ENCODE assay signal across 21 cellular contexts in the genomic region with DNA sequence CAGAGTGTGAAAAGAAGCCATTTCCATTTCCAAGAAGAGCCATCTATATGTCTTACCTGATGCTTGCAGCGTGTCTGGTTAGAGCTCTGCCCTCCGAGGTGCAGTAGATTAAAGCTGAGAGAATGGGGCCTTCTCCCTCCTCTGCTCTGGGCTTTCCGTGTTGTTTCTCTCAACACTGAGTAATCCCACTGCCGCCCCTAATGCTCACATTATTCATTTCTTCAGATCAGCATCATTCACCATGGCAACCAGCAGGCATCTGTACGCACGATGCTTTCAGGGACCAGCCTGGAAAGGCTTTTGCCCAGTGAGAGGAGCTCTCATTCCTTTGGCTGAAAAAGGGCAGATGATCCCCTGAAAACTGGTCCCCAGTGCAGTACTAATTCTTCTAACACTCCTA.
DNase-seq lines count a peak whose midpoint lies in the region; ATAC-seq, FAIRE-seq and TF ChIP-seq lines count a peak whose summit lies in the region.
"Had no signal": no experiment of that assay in that cellular context is flagged by ENCODE, and none has a peak within 500 bp of the region (broad histone marks: within the 10 kb centered on the region; RNA-seq: fewer than 3 reads in every experiment).

No MANE protein-coding gene starts in this region.

- H3K36me3 Mint-ChIP-seq in activated naive CD4-positive, alpha-beta T cell treated with anti-CD3 and anti-CD28 coated beads, Interleukin-2, amount 10 ng/mL, durations not matched to agents 7 days and 5 days, result peaks cover 89% of the 10 kb centered on the region
- H3K36me3 Mint-ChIP-seq in activated naive CD4-positive, alpha-beta T cell treated with anti-CD3 and anti-CD28 coated beads for 36 hours (ENCODE audit: low read depth), result peaks cover 71% of the 10 kb centered on the region
- peaks cover 10% of the 10 kb centered on the region for H3K36me3 Mint-ChIP-seq in T-helper 17 cell (ENCODE audit: low read depth)
- peaks cover 96% of the 10 kb centered on the region for H3K36me3 Mint-ChIP-seq in stimulated activated effector memory CD8-positive, alpha-beta T cell treated with anti-CD3 and anti-CD28 coated beads, Interleukin-12 subunit alpha, Interleukin-12 subunit beta, amount 100 ng/mL, for 72 hours

- CTCF ChIA-PET in activated naive CD4-positive, alpha-beta T cell treated with anti-CD3 and anti-CD28 coated beads, Interleukin-2, amount 10 ng/mL, durations not matched to agents 7 days and 5 days (lab: Charles Lee), result interaction anchor here (0.6 to 5.9 kb wide), 7 partner anchors 11 to 397 kb away, joined by 3 to 40 read pairs (median 5); no protein-coding TSS in a partner anchor
- CTCF ChIA-PET in activated naive CD4-positive, alpha-beta T cell treated with anti-CD3 and anti-CD28 coated beads for 36 hours (lab: Charles Lee), result interaction anchor here (1.0 to 9.8 kb wide), 6 partner anchors 7 to 19 kb away, joined by 3 to 81 read pairs (median 5); no protein-coding TSS in a partner anchor

- H3K27ac ChIP-seq in uterus, result no peak overlapping the region
- H3K27ac ChIP-seq: colonic mucosa, WERI-Rb-1 had no signal

- H3K4me1 ChIP-seq in uterus, result no peaks in the 10 kb centered on the region
- H3K4me1 ChIP-seq: colonic mucosa, stomach had no signal

- FAIRE-seq in RCC 7860 (lab: Jason Lieb, UNC), result no peak
- FAIRE-seq: endometrium, GM12878, HepG2 had no signal

- intact Hi-C loops in activated naive CD4-positive, alpha-beta T cell treated with anti-CD3 and anti-CD28 coated beads for 36 hours (cut with micrococcal nuclease), result no loop called here
- intact Hi-C loops in uterus (cut with DNase I; ENCODE audit: low total_unique reads), result no loop called here

- no peak for DNase-seq in activated naive CD4-positive, alpha-beta T cell treated with anti-CD3 and anti-CD28 coated beads, Interleukin-2, amount 10 ng/mL, durations not matched to agents 7 days and 5 days
- DNase-seq in activated naive CD4-positive, alpha-beta T cell treated with anti-CD3 and anti-CD28 coated beads for 36 hours, result no peak
- DNase-seq in T-helper 17 cell, result no peak
- DNase-seq in cerebellar cortex (ENCODE audit: low spot score), result peak; percentile 68
- DNase-seq in stimulated activated effector memory CD8-positive, alpha-beta T cell treated with anti-CD3 and anti-CD28 coated beads, Interleukin-12 subunit alpha, Interleukin-12 subunit beta, amount 100 ng/mL, for 72 hours (ENCODE audit: low spot score in 2 of 2), result no peak
- DNase-seq in RCC 7860 (ENCODE audit: low spot score), result no peak
- no peak for DNase-seq in uterus
- no peak for DNase-seq in NCI-H69 (lab: John Stamatoyannopoulos, UW)
- DNase-seq: activated gamma-delta T cell; colonic mucosa; mesendoderm; naive thymus-derived CD8-positive, alpha-beta T cell; NCI-H2171; NCI-H748 treated with DMSO at 0.1 percent for 48 hours; SHP77; stomach; trophoblast cell; WERI-Rb-1 had no signal

- no peak for TF ChIP-seq POLR2A in uterus (IDR thresholded peaks at IDR 0.05)

- no peaks in the 10 kb centered on the region for H3K9me3 ChIP-seq in T-helper 17 cell (ENCODE audit: control insufficient read depth, low read length, poor library complexity, severe bottlenecking)
- no peaks in the 10 kb centered on the region for H3K9me3 ChIP-seq in uterus
- H3K9me3 ChIP-seq: colonic mucosa, stomach had no signal

- no peak for TF ChIP-seq CTCF in uterus (IDR thresholded peaks at IDR 0.05)

- H3K9me3 Mint-ChIP-seq in activated naive CD4-positive, alpha-beta T cell treated with anti-CD3 and anti-CD28 coated beads, Interleukin-2, amount 10 ng/mL, durations not matched to agents 7 days and 5 days, result no peaks in the 10 kb centered on the region
- no peaks in the 10 kb centered on the region for H3K9me3 Mint-ChIP-seq in activated naive CD4-positive, alpha-beta T cell treated with anti-CD3 and anti-CD28 coated beads for 36 hours
- no peaks in the 10 kb centered on the region for H3K9me3 Mint-ChIP-seq in stimulated activated effector memory CD8-positive, alpha-beta T cell treated with anti-CD3 and anti-CD28 coated beads, Interleukin-12 subunit alpha, Interleukin-12 subunit beta, amount 100 ng/mL, for 72 hours
- H3K9me3 Mint-ChIP-seq: naive thymus-derived CD8-positive, alpha-beta T cell had no signal

- H3K4me3 Mint-ChIP-seq in activated naive CD4-positive, alpha-beta T cell treated with anti-CD3 and anti-CD28 coated beads, Interleukin-2, amount 10 ng/mL, durations not matched to agents 7 days and 5 days, result no peak overlapping the region
- H3K4me3 Mint-ChIP-seq in activated naive CD4-positive, alpha-beta T cell treated with anti-CD3 and anti-CD28 coated beads for 36 hours, result no peak overlapping the region
- no peak overlapping the region for H3K4me3 Mint-ChIP-seq in T-helper 17 cell
- H3K4me3 Mint-ChIP-seq in stimulated activated effector memory CD8-positive, alpha-beta T cell treated with anti-CD3 and anti-CD28 coated beads, Interleukin-12 subunit alpha, Interleukin-12 subunit beta, amount 100 ng/mL, for 72 hours, result peak overlapping the region; percentile 73

- H3K4me3 ChIP-seq in uterus, result no peak overlapping the region
- H3K4me3 ChIP-seq: colonic mucosa, GM12878, stomach had no signal

- H3K27me3 Mint-ChIP-seq in activated naive CD4-positive, alpha-beta T cell treated with anti-CD3 and anti-CD28 coated beads, Interleukin-2, amount 10 ng/mL, durations not matched to agents 7 days and 5 days, result no peaks in the 10 kb centered on the region
- H3K27me3 Mint-ChIP-seq in activated naive CD4-positive, alpha-beta T cell treated with anti-CD3 and anti-CD28 coated beads for 36 hours (ENCODE audit: low read depth), result no peaks in the 10 kb centered on the region
- no peaks in the 10 kb centered on the region for H3K27me3 Mint-ChIP-seq in T-helper 17 cell
- H3K27me3 Mint-ChIP-seq: naive thymus-derived CD8-positive, alpha-beta T cell had no signal

- H3K27ac Mint-ChIP-seq in activated naive CD4-positive, alpha-beta T cell treated with anti-CD3 and anti-CD28 coated beads, Interleukin-2, amount 10 ng/mL, durations not matched to agents 7 days and 5 days, result peak overlapping the region; percentile 42
- H3K27ac Mint-ChIP-seq in activated naive CD4-positive, alpha-beta T cell treated with anti-CD3 and anti-CD28 coated beads for 36 hours, result no peak overlapping the region
- peak overlapping the region; percentile 87 for H3K27ac Mint-ChIP-seq in T-helper 17 cell
- H3K27ac Mint-ChIP-seq in stimulated activated effector memory CD8-positive, alpha-beta T cell treated with anti-CD3 and anti-CD28 coated beads, Interleukin-12 subunit alpha, Interleukin-12 subunit beta, amount 100 ng/mL, for 72 hours, result peak overlapping the region; percentile 96

- peaks cover 18% of the 10 kb centered on the region for H3K4me1 Mint-ChIP-seq in activated naive CD4-positive, alpha-beta T cell treated with anti-CD3 and anti-CD28 coated beads, Interleukin-2, amount 10 ng/mL, durations not matched to agents 7 days and 5 days
- H3K4me1 Mint-ChIP-seq in activated naive CD4-positive, alpha-beta T cell treated with anti-CD3 and anti-CD28 coated beads for 36 hours (ENCODE audit: low read depth), result peaks cover 56% of the 10 kb centered on the region
- peaks cover 36% of the 10 kb centered on the region for H3K4me1 Mint-ChIP-seq in T-helper 17 cell
- H3K4me1 Mint-ChIP-seq in stimulated activated effector memory CD8-positive, alpha-beta T cell treated with anti-CD3 and anti-CD28 coated beads, Interleukin-12 subunit alpha, Interleukin-12 subunit beta, amount 100 ng/mL, for 72 hours, result peaks cover 76% of the 10 kb centered on the region

- H3K36me3 ChIP-seq in uterus, result no peaks in the 10 kb centered on the region
- H3K36me3 ChIP-seq: colonic mucosa had no signal

- ATAC-seq in T-helper 17 cell, result no peak
- ATAC-seq in stimulated activated effector memory CD8-positive, alpha-beta T cell treated with anti-CD3 and anti-CD28 coated beads, Interleukin-12 subunit alpha, Interleukin-12 subunit beta, amount 100 ng/mL, for 72 hours, result peak; percentile 52
- ATAC-seq: GM12878; HepG2; naive thymus-derived CD8-positive, alpha-beta T cell had no signal

- no peaks in the 10 kb centered on the region for H3K27me3 ChIP-seq in uterus
- H3K27me3 ChIP-seq: colonic mucosa, stomach had no signal
